8 cellular contexts compared by ENCODE assay signal in genomic region chr11:9460322-9461067, GRCh38.
DNase-seq lines count a peak whose midpoint lies in the region; ATAC-seq, FAIRE-seq and TF ChIP-seq lines count a peak whose summit lies in the region.

Gene ZNF143, plus strand, starts transcription at chr11:9461012. Its CDS starts 10,297 bp downstream, at chr11:9471309.

- FAIRE-seq in islet of Langerhans (lab: Jason Lieb, UNC), result peak; percentile 45

- ATAC-seq in GM19035 (IDR thresholded peaks at IDR 0.05; ENCODE audit: unreplicated experiment) (peak; percentile 87), HG03354 (IDR thresholded peaks at IDR 0.05; ENCODE audit: poor library complexity, severe bottlenecking, unreplicated experiment) (peak; percentile 89)
- peak; percentile 91 for ATAC-seq in activated CD4-positive, CD25-positive, alpha-beta regulatory T cell treated with anti-CD3 and anti-CD28 coated beads, Interleukin-2, amount 50 U/mL, for 24 hours

- DNase-seq in AG09319 (ENCODE audit: extremely low read depth, low read depth) (peak; percentile 100), NCI-H446 treated with DMSO at 0.1 percent for 48 hours (lab: John Stamatoyannopoulos, UW) (peak; percentile 100), cerebellar cortex (ENCODE audit: low spot score) (peak; percentile 100)
- DNase-seq in stimulated activated CD4-positive, alpha-beta T cell treated with anti-CD3 and anti-CD28 coated beads, Interleukin-12 subunit alpha, Interleukin-12 subunit beta, amount 100 ng/mL, for 4 hours, result peak; percentile 100

- TF ChIP-seq CTCF in AG09319 (IDR thresholded peaks at IDR 0.05; ENCODE audit: low read depth, low read length), result no peak

Comparison
In these comparisons a context has a peak if more than half of its experiments do, and no peak if none do; other contexts are left out.
1. Peak in every context shown above with its lines: DNase-seq and ATAC-seq.